27 cellular contexts compared by ENCODE assay signal in the genomic region with DNA sequence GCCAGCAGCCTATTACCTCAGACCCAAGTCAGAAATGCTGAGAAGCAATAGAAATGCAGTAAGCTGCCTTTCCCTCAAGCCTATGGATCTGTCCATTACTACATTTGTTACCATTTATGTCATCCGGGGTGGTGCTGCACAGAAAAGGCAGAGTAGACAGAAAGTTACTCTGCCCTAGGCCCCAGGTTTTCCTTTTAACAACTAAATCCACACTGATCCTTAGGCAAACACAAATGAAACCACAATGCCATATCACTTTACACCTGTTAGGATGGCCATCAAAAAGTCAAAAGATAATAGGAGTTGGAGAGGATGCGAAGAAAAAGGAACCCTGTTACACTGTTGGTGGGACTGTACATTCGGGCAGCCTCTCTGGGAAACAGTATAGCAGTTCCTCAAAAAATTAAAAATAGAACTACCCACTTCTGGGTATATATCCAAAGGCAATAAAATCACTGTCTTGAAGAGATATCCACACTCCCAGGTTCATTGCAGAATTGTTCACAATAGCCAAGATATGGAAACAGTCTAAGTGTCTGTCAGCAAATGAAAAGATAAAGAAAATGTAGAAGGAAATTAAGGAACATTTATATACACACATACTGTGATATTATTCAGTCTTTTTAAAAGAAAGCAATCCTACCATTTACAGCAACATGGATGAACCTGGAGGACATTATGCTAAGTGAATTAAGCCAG.
DNase-seq lines count a peak whose midpoint lies in the region; ATAC-seq and TF ChIP-seq lines count a peak whose summit lies in the region.
"Had no signal": no experiment of that assay in that cellular context is flagged by ENCODE, and none has a peak within 500 bp of the region (broad histone marks: within the 10 kb centered on the region; RNA-seq: fewer than 3 reads in every experiment).

No MANE protein-coding gene starts in this region.

- CTCF ChIA-PET in Caco-2 (lab: Charles Lee): no interaction called here

- H3K4me1 Mint-ChIP-seq in Caco-2 (ENCODE audit: low read depth, unreplicated experiment) (peaks cover 31% of the 10 kb centered on the region), osteocyte (ENCODE audit: unreplicated experiment) (no peaks in the 10 kb centered on the region)
- no peaks in the 10 kb centered on the region for H3K4me1 Mint-ChIP-seq in activated naive CD8-positive, alpha-beta T cell treated with anti-CD3 and anti-CD28 coated beads, Interleukin-2, amount 50 U/mL, for 24 hours
- H3K4me1 Mint-ChIP-seq: activated CD4-positive, alpha-beta T cell treated with anti-CD3 and anti-CD28 coated beads for 36 hours; memory B cell had no signal

- no peaks in the 10 kb centered on the region for H3K9me3 ChIP-seq in Caco-2
- no peaks in the 10 kb centered on the region for H3K9me3 ChIP-seq in body of pancreas
- H3K9me3 ChIP-seq in muscle layer of duodenum (ENCODE audit: control insufficient read depth in 1 of 2, low read length in 2 of 2): no peaks in the 10 kb centered on the region
- H3K9me3 ChIP-seq: BLaER1 treated with 17β-estradiol and CSF1 and Interleukin-3, amounts not matched to agents 10 nM and 100 nM; gastrocnemius medialis; stomach; thyroid gland had no signal

- H3K4me3 ChIP-seq in Caco-2 (ENCODE audit: low read depth, low read length): no peak overlapping the region
- no peak overlapping the region for H3K4me3 ChIP-seq in body of pancreas
- no peak overlapping the region for H3K4me3 ChIP-seq in muscle layer of duodenum (ENCODE audit: low read depth in 1 of 2, low read length in 2 of 2)
- H3K4me3 ChIP-seq: BLaER1 treated with 17β-estradiol and CSF1 and Interleukin-3, amounts not matched to agents 10 nM and 100 nM; gastrocnemius medialis; stomach; thyroid gland had no signal

- TSS peak; percentile 77 for BruUV-seq in Caco-2 (replicated peaks; lab: Mats Ljungman, UMichigan)

- TF ChIP-seq CTCF in Caco-2 (IDR thresholded peaks at IDR 0.05; ENCODE audit: insufficient read depth in 1 of 2, low read depth in 1 of 2, low read length in 1 of 2, severe bottlenecking in 1 of 2, unreplicated experiment in 1 of 2) (no peak), body of pancreas (IDR thresholded peaks at IDR 0.05) (no peak), osteocyte (IDR thresholded peaks at IDR 0.05) (no peak)

- WGBS in body of pancreas, 2 donors: 43 to 52% methylated on average over 3 of the region's 3 CpGs

- intact Hi-C loops in Caco-2 (cut with micrococcal nuclease; ENCODE audit: unreplicated experiment) (loop anchor here (1.0 to 10.0 kb wide), 5 partner anchors 10 to 361 kb away; no protein-coding TSS in a partner anchor), body of pancreas (cut with DNase I) (no loop called here)

- POLR2A ChIA-PET in Caco-2 (lab: Charles Lee): no interaction called here

- no peaks in the 10 kb centered on the region for H3K9me3 Mint-ChIP-seq in Caco-2 (ENCODE audit: unreplicated experiment)
- H3K9me3 Mint-ChIP-seq in osteocyte (ENCODE audit: unreplicated experiment): no peaks in the 10 kb centered on the region
- H3K9me3 Mint-ChIP-seq in activated naive CD8-positive, alpha-beta T cell treated with anti-CD3 and anti-CD28 coated beads, Interleukin-2, amount 50 U/mL, for 24 hours: no peaks in the 10 kb centered on the region
- H3K9me3 Mint-ChIP-seq: memory B cell had no signal

- H3K36me3 Mint-ChIP-seq in Caco-2 (ENCODE audit: insufficient read depth, unreplicated experiment) (no peaks in the 10 kb centered on the region), osteocyte (ENCODE audit: unreplicated experiment) (no peaks in the 10 kb centered on the region)
- no peaks in the 10 kb centered on the region for H3K36me3 Mint-ChIP-seq in activated naive CD8-positive, alpha-beta T cell treated with anti-CD3 and anti-CD28 coated beads, Interleukin-2, amount 50 U/mL, for 24 hours (ENCODE audit: low read depth)
- H3K36me3 Mint-ChIP-seq: activated naive CD8-positive, alpha-beta T cell; memory B cell had no signal

- H3K27ac ChIP-seq in body of pancreas: peak overlapping the region; percentile 50 to 79 (median 74)
- H3K27ac ChIP-seq in muscle layer of duodenum (ENCODE audit: low read length): peak overlapping the region; percentile 40
- H3K27ac ChIP-seq: BLaER1 treated with 17β-estradiol and CSF1 and Interleukin-3, amounts not matched to agents 10 nM and 100 nM; gastrocnemius medialis; thyroid gland had no signal

- no peaks in the 10 kb centered on the region for H3K27me3 Mint-ChIP-seq in Caco-2 (ENCODE audit: insufficient read depth, unreplicated experiment)
- H3K27me3 Mint-ChIP-seq in osteocyte (ENCODE audit: unreplicated experiment): peaks cover 11% of the 10 kb centered on the region
- H3K27me3 Mint-ChIP-seq in activated naive CD8-positive, alpha-beta T cell treated with anti-CD3 and anti-CD28 coated beads, Interleukin-2, amount 50 U/mL, for 24 hours: peaks cover 11% of the 10 kb centered on the region

- no peaks in the 10 kb centered on the region; the same call in 1 of the 2 replicates for H3K36me3 ChIP-seq in Caco-2 (ENCODE audit: control insufficient read depth, insufficient read depth, low read length)
- H3K36me3 ChIP-seq in body of pancreas (replicated peaks in 1 of 2; ENCODE audit: insufficient read depth in 1 of 2, low read depth in 2 of 2): no peaks in the 10 kb centered on the region
- no peaks in the 10 kb centered on the region for H3K36me3 ChIP-seq in muscle layer of duodenum (ENCODE audit: control insufficient read depth in 1 of 2, insufficient read depth in 2 of 2, low read length in 2 of 2)
- H3K36me3 ChIP-seq: BLaER1 treated with 17β-estradiol and CSF1 and Interleukin-3, amounts not matched to agents 10 nM and 100 nM; gastrocnemius medialis; stomach; thyroid gland had no signal

- H3K4me3 Mint-ChIP-seq in Caco-2 (ENCODE audit: unreplicated experiment) (peak overlapping the region; percentile 16), osteocyte (ENCODE audit: unreplicated experiment) (no peak overlapping the region)
- no peak overlapping the region for H3K4me3 Mint-ChIP-seq in activated naive CD8-positive, alpha-beta T cell treated with anti-CD3 and anti-CD28 coated beads, Interleukin-2, amount 50 U/mL, for 24 hours
- H3K4me3 Mint-ChIP-seq: activated CD4-positive, alpha-beta T cell treated with anti-CD3 and anti-CD28 coated beads for 36 hours; activated CD8-positive, alpha-beta T cell treated with anti-CD3 and anti-CD28 coated beads, Interleukin-2, amount 10 ng/mL, durations not matched to agents 7 days and 5 days; activated naive CD8-positive, alpha-beta T cell; memory B cell had no signal

- ATAC-seq in body of pancreas (peak; percentile 11), HG03354 (IDR thresholded peaks at IDR 0.05; ENCODE audit: poor library complexity, severe bottlenecking, unreplicated experiment) (no peak)
- ATAC-seq in activated naive CD8-positive, alpha-beta T cell treated with anti-CD3 and anti-CD28 coated beads, Interleukin-2, amount 50 U/mL, for 24 hours: no peak
- ATAC-seq: activated CD4-positive, alpha-beta T cell treated with anti-CD3 and anti-CD28 coated beads for 36 hours; activated CD8-positive, alpha-beta T cell treated with anti-CD3 and anti-CD28 coated beads, Interleukin-2, amount 10 ng/mL, durations not matched to agents 7 days and 5 days; gastrocnemius medialis; left cardiac atrium; PC-3 had no signal

- DNase-seq in Caco-2 (peak in 1 of 2 experiments; percentile 34), LoVo (ENCODE audit: low spot score) (peak; percentile 32), body of pancreas (no peak), NCI-H1694 (lab: John Stamatoyannopoulos, UW) (no peak), osteocyte (ENCODE audit: extremely low spot score, unreplicated experiment) (no peak)
- no peak for DNase-seq in activated naive CD8-positive, alpha-beta T cell treated with anti-CD3 and anti-CD28 coated beads, Interleukin-2, amount 50 U/mL, for 24 hours
- DNase-seq: activated CD4-positive, alpha-beta T cell treated with anti-CD3 and anti-CD28 coated beads for 36 hours; activated CD8-positive, alpha-beta T cell treated with anti-CD3 and anti-CD28 coated beads, Interleukin-2, amount 10 ng/mL, durations not matched to agents 7 days and 5 days; activated effector memory CD4-positive, alpha-beta T cell treated with Interleukin-2 at 50 U/mL for 16 hours; activated T-cell treated with anti-CD3 and anti-CD28 coated beads for 4 hours; aorta; gastrocnemius medialis; left cardiac atrium; NCI-H1048; NCI-H187; NCI-H82; PC-3; Right ventricle myocardium superior; stimulated activated CD4-positive, alpha-beta T cell treated with anti-CD3 and anti-CD28 coated beads, Interleukin-1b, Interleukin-23, amount 100 ng/mL, for 48 hours; stimulated activated CD8-positive, alpha-beta memory T cell treated with anti-CD3 and anti-CD28 coated beads, Interleukin-4, amount 100 ng/mL, for 48 hours; stomach; thyroid gland had no signal

- H3K27ac Mint-ChIP-seq in Caco-2 (ENCODE audit: unreplicated experiment): peak overlapping the region; percentile 47
- no peak overlapping the region for H3K27ac Mint-ChIP-seq in osteocyte (ENCODE audit: unreplicated experiment)
- no peak overlapping the region for H3K27ac Mint-ChIP-seq in activated naive CD8-positive, alpha-beta T cell treated with anti-CD3 and anti-CD28 coated beads, Interleukin-2, amount 50 U/mL, for 24 hours
- H3K27ac Mint-ChIP-seq: activated CD4-positive, alpha-beta T cell treated with anti-CD3 and anti-CD28 coated beads for 36 hours; activated CD8-positive, alpha-beta T cell treated with anti-CD3 and anti-CD28 coated beads, Interleukin-2, amount 10 ng/mL, durations not matched to agents 7 days and 5 days; activated naive CD8-positive, alpha-beta T cell; memory B cell had no signal

- H3K4me1 ChIP-seq in Caco-2 (peaks cover 44% of the 10 kb centered on the region), body of pancreas (peaks cover 85% of the 10 kb centered on the region), muscle layer of duodenum (ENCODE audit: control insufficient read depth in 1 of 2, insufficient read depth in 2 of 2, low read length in 2 of 2) (no peaks in the 10 kb centered on the region)
- H3K4me1 ChIP-seq: gastrocnemius medialis, thyroid gland had no signal

- TF ChIP-seq POLR2A in body of pancreas (IDR thresholded peaks at IDR 0.05): no peak

- H3K27me3 ChIP-seq in Caco-2 (replicated peaks; ENCODE audit: control insufficient read depth, insufficient read depth, low read length) (no peaks in the 10 kb centered on the region), body of pancreas (no peaks in the 10 kb centered on the region), muscle layer of duodenum (ENCODE audit: low read depth, low read length) (no peaks in the 10 kb centered on the region)
- H3K27me3 ChIP-seq: BLaER1 treated with 17β-estradiol and CSF1 and Interleukin-3, amounts not matched to agents 10 nM and 100 nM; gastrocnemius medialis; stomach; thyroid gland had no signal
